In the genomic region with DNA sequence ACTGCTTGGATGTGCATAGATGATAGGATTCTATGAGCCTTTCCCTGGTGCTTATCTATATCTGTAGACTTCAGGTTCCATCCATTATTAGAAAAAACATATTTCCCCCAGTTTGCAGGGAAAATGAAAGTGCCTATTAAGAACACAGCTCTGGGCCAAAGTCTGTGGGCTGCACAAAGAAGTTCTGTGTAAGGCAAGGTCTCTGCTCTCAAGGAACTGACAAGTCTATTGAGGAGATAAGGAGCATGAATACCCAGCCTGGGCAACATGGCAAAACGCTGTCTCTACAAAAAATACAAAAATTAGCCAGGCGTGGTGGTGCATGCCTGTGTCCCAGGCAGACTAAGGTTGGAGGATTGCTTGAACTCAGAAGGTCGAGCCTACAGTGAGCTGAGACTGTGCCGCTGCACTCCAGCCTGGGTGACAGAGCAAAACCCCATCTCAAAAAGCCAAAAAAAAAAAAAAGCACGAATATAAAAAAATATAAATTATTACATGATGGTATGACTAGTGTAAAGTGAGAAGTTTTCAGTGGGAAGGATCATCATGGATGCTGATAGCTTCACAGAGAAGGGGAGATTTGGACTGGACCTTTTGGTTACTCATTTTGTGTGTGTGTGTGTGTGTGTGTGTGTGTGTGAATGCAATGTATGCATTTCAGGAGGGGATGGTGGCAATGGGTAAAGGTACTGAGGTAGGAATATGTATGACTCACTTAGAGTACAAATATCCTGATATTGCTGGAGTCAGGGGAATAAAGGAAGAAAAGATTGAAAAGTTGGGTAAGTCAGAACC, we compare ENCODE assay signal across 18 cellular contexts. TPM values are rescaled to one million over a fixed set of nuclear protein-coding genes. Genes with fewer than 3 reads are reported as not detected.
DNase-seq lines count a peak whose midpoint lies in the region; ATAC-seq, FAIRE-seq and TF ChIP-seq lines count a peak whose summit lies in the region.
"Had no signal": no experiment of that assay in that cellular context is flagged by ENCODE, and none has a peak within 500 bp of the region (broad histone marks: within the 10 kb centered on the region; RNA-seq: fewer than 3 reads in every experiment).

No MANE protein-coding gene starts in this region.

- BruUV-seq in K562 (replicated peaks; lab: Mats Ljungman, UMichigan) = no TSS peak
- no TSS peak for BruUV-seq in A673 (replicated peaks; lab: Mats Ljungman, UMichigan)

- peak overlapping the region in 1 of 2 experiments; percentile 47; a peak in 1 of 4 replicates for H3K9ac ChIP-seq in K562 (ENCODE audit: insufficient read depth in 1 of 2, low read depth in 2 of 2, low read length in 2 of 2)
- H3K9ac ChIP-seq: BLaER1 treated with 17β-estradiol and CSF1 and Interleukin-3, amounts not matched to agents 10 nM and 100 nM had no signal

- no peaks in the 10 kb centered on the region for H4K20me1 ChIP-seq in K562 (replicated peaks; ENCODE audit: control insufficient read depth, insufficient read depth, low read length)
- H4K20me1 ChIP-seq: BLaER1 treated with 17β-estradiol and CSF1 and Interleukin-3, amounts not matched to agents 10 nM and 100 nM had no signal

- H3K36me3 Mint-ChIP-seq in activated naive CD8-positive, alpha-beta T cell treated with anti-CD3 and anti-CD28 coated beads, Interleukin-2, amount 50 U/mL, for 24 hours (ENCODE audit: low read depth) = no peaks in the 10 kb centered on the region
- H3K36me3 Mint-ChIP-seq in activated naive CD8-positive, alpha-beta T cell treated with anti-CD3 and anti-CD28 coated beads for 36 hours = no peaks in the 10 kb centered on the region
- H3K36me3 Mint-ChIP-seq: CD8-positive, alpha-beta T cell had no signal

- in situ Hi-C loops in K562 (cut with MboI) = no loop called here

- H3K27me3 ChIP-seq in K562 (ENCODE audit: control insufficient read depth in 2 of 2, insufficient read depth in 2 of 2, low read length in 2 of 2) (no peaks in the 10 kb centered on the region), A673 (replicated peaks; ENCODE audit: insufficient read depth, low read depth, low read length, poor library complexity) (no peaks in the 10 kb centered on the region)
- H3K27me3 ChIP-seq: BLaER1 treated with 17β-estradiol and CSF1 and Interleukin-3, amounts not matched to agents 10 nM and 100 nM had no signal

- no peak for ATAC-seq in activated naive CD8-positive, alpha-beta T cell treated with anti-CD3 and anti-CD28 coated beads, Interleukin-2, amount 50 U/mL, for 24 hours
- ATAC-seq in K562 = peak; percentile 42
- ATAC-seq in mucosa of descending colon = peak; percentile 16
- ATAC-seq in HG03439 (IDR thresholded peaks at IDR 0.05; ENCODE audit: unreplicated experiment) = no peak
- ATAC-seq: CD8-positive, alpha-beta T cell; GM23338 had no signal

- intact Hi-C loops in K562 (cut with micrococcal nuclease) = no loop called here
- intact Hi-C loops in mucosa of descending colon (cut with DNase I, micrococcal nuclease) = no loop called here
- intact Hi-C loops in A673 (cut with micrococcal nuclease; ENCODE audit: unreplicated experiment) = no loop called here

- no peaks in the 10 kb centered on the region for H3K9me1 ChIP-seq in K562 (ENCODE audit: control insufficient read depth, insufficient read depth, low read length)

- TF ChIP-seq CTCF in K562 (IDR thresholded peaks at IDR 0.05 in 2 of 3, conservative IDR thresholded peaks at IDR 0.05 in 1 of 3; ENCODE audit: insufficient read depth in 2 of 3, low read depth in 1 of 3, low read length in 3 of 3) = no peak
- no peak for TF ChIP-seq CTCF in mucosa of descending colon (IDR thresholded peaks at IDR 0.05)
- TF ChIP-seq CTCF in A673 (conservative IDR thresholded peaks at IDR 0.05; ENCODE audit: low read depth, low read length) = no peak

- H3K4me1 ChIP-seq in K562 (replicated peaks in 1 of 2; ENCODE audit: control insufficient read depth in 2 of 2, insufficient read depth in 2 of 2, low read length in 2 of 2) = peaks cover 5 to 8% of the 10 kb centered on the region in 2 experiments; a peak in 3 of 5 replicates
- peaks cover 10% of the 10 kb centered on the region for H3K4me1 ChIP-seq in mucosa of descending colon (ENCODE audit: low read depth)
- no peaks in the 10 kb centered on the region for H3K4me1 ChIP-seq in A673 (ENCODE audit: insufficient read depth, low read length, poor library complexity, severe bottlenecking)
- H3K4me1 ChIP-seq: A549 had no signal

- H3K36me3 ChIP-seq in K562 (ENCODE audit: control insufficient read depth, insufficient read depth, low read length) = no peaks in the 10 kb centered on the region
- no peaks in the 10 kb centered on the region for H3K36me3 ChIP-seq in mucosa of descending colon (ENCODE audit: low read depth)
- no peaks in the 10 kb centered on the region for H3K36me3 ChIP-seq in A673 (ENCODE audit: insufficient read depth, low read length, poor library complexity, severe bottlenecking)
- H3K36me3 ChIP-seq: BLaER1 treated with 17β-estradiol and CSF1 and Interleukin-3, amounts not matched to agents 10 nM and 100 nM had no signal

- H3K9me3 ChIP-seq in K562 (replicated peaks; ENCODE audit: control insufficient read depth, insufficient read depth, low read depth, low read length) (no peaks in the 10 kb centered on the region), mucosa of descending colon (no peaks in the 10 kb centered on the region), A673 (ENCODE audit: low read depth, low read length, poor library complexity, severe bottlenecking) (no peaks in the 10 kb centered on the region)
- H3K9me3 ChIP-seq: A549; BLaER1 treated with 17β-estradiol and CSF1 and Interleukin-3, amounts not matched to agents 10 nM and 100 nM had no signal

- H3K27ac ChIP-seq in K562 (ENCODE audit: extremely low read depth, low read depth, low read length) = no peak overlapping the region
- H3K27ac ChIP-seq in A673 (ENCODE audit: low read depth, low read length, poor library complexity, severe bottlenecking) = no peak overlapping the region
- H3K27ac ChIP-seq: 22Rv1; A549; BLaER1 treated with 17β-estradiol and CSF1 and Interleukin-3, amounts not matched to agents 10 nM and 100 nM had no signal

- H3K79me2 ChIP-seq in K562 (ENCODE audit: control insufficient read depth, insufficient read depth, low read length) = no peaks in the 10 kb centered on the region

- no peaks in the 10 kb centered on the region for H3K4me1 Mint-ChIP-seq in activated naive CD8-positive, alpha-beta T cell treated with anti-CD3 and anti-CD28 coated beads, Interleukin-2, amount 50 U/mL, for 24 hours
- H3K4me1 Mint-ChIP-seq in activated naive CD8-positive, alpha-beta T cell treated with anti-CD3 and anti-CD28 coated beads for 36 hours = no peaks in the 10 kb centered on the region
- H3K4me1 Mint-ChIP-seq: H9 had no signal

- TF ChIP-seq RAD21 in K562 (CRISPR knock-in tag; conservative IDR thresholded peaks at IDR 0.05 in 1 of 2, IDR thresholded peaks at IDR 0.05 in 1 of 2) = no peak

- peak overlapping the region; percentile 20; the same call in 1 of the 2 replicates for H2AFZ ChIP-seq in K562 (ENCODE audit: low read depth, low read length)

- no peaks in the 10 kb centered on the region for H3K27me3 Mint-ChIP-seq in activated naive CD8-positive, alpha-beta T cell treated with anti-CD3 and anti-CD28 coated beads, Interleukin-2, amount 50 U/mL, for 24 hours
- H3K27me3 Mint-ChIP-seq in activated naive CD8-positive, alpha-beta T cell treated with anti-CD3 and anti-CD28 coated beads for 36 hours = no peaks in the 10 kb centered on the region

- DNase-seq in activated naive CD8-positive, alpha-beta T cell treated with anti-CD3 and anti-CD28 coated beads, Interleukin-2, amount 50 U/mL, for 24 hours = no peak
- DNase-seq in activated naive CD8-positive, alpha-beta T cell treated with anti-CD3 and anti-CD28 coated beads for 36 hours = no peak
- DNase-seq in K562 (ENCODE audit: extremely low read depth in 1 of 4, low spot score in 3 of 4) (no peak), mucosa of descending colon (no peak), T-helper 9 cell (no peak), A673 (ENCODE audit: low spot score) (no peak)
- DNase-seq: CD8-positive, alpha-beta T cell; COR-L47; DMS 273 treated with DMSO at 0.1 percent for 48 hours; H9 had no signal

- no peaks in the 10 kb centered on the region for H3K9me3 Mint-ChIP-seq in activated naive CD8-positive, alpha-beta T cell treated with anti-CD3 and anti-CD28 coated beads, Interleukin-2, amount 50 U/mL, for 24 hours
- no peaks in the 10 kb centered on the region for H3K9me3 Mint-ChIP-seq in activated naive CD8-positive, alpha-beta T cell treated with anti-CD3 and anti-CD28 coated beads for 36 hours
- H3K9me3 Mint-ChIP-seq: CD8-positive, alpha-beta T cell; GM23338; H9 had no signal

- CTCF ChIA-PET in K562 (lab: Yijun Ruan, JAX; ENCODE audit: low intra/inter-chr PET ratio) (no interaction called here), A673 (lab: Charles Lee) (no interaction called here)

- H3K4me3 ChIP-seq in K562 = no peak overlapping the region
- no peak overlapping the region for H3K4me3 ChIP-seq in mucosa of descending colon
- no peak overlapping the region for H3K4me3 ChIP-seq in A673 (ENCODE audit: low read depth, low read length, poor library complexity, severe bottlenecking)
- H3K4me3 ChIP-seq: A549; BLaER1 treated with 17β-estradiol and CSF1 and Interleukin-3, amounts not matched to agents 10 nM and 100 nM; GM23338 had no signal

- no peak for TF ChIP-seq POLR2A in K562 (conservative IDR thresholded peaks at IDR 0.05)

- no peak for TF ChIP-seq EP300 in K562 (IDR thresholded peaks at IDR 0.05; ENCODE audit: low read length)

- 29% methylated on average over 5 of the region's 5 CpGs for WGBS in K562 (ENCODE audit: insufficient coverage, low coverage, missing lambda C conversion rate)

- H3K4me2 ChIP-seq in K562 (ENCODE audit: insufficient read depth, low read length) = no peak overlapping the region
- H3K4me2 ChIP-seq: A549; BLaER1 treated with 17β-estradiol and CSF1 and Interleukin-3, amounts not matched to agents 10 nM and 100 nM; GM23338 had no signal

- peak overlapping the region; percentile 12 for H3K27ac Mint-ChIP-seq in activated naive CD8-positive, alpha-beta T cell treated with anti-CD3 and anti-CD28 coated beads, Interleukin-2, amount 50 U/mL, for 24 hours
- no peak overlapping the region for H3K27ac Mint-ChIP-seq in activated naive CD8-positive, alpha-beta T cell treated with anti-CD3 and anti-CD28 coated beads for 36 hours
- H3K27ac Mint-ChIP-seq: CD8-positive, alpha-beta T cell; GM23338; H9 had no signal

- FAIRE-seq in K562 (lab: Jason Lieb, UNC) = no peak
- FAIRE-seq: A549, G401.6, GM12892, GM18507 had no signal

- H3K4me3 Mint-ChIP-seq in activated naive CD8-positive, alpha-beta T cell treated with anti-CD3 and anti-CD28 coated beads, Interleukin-2, amount 50 U/mL, for 24 hours = no peak overlapping the region
- H3K4me3 Mint-ChIP-seq in activated naive CD8-positive, alpha-beta T cell treated with anti-CD3 and anti-CD28 coated beads for 36 hours = no peak overlapping the region
- H3K4me3 Mint-ChIP-seq: CD8-positive, alpha-beta T cell; GM23338; H9 had no signal

- POLR2A ChIA-PET in K562 (lab: Yijun Ruan, JAX) = interaction anchor here (0.9 to 1.4 kb wide), 5 partner anchors 11 to 43 kb away, joined by 3 to 4 read pairs (median 3); partner anchors contain the start of gene SDE2
- POLR2A ChIA-PET in A673 (lab: Charles Lee; ENCODE audit: low non-redundant PET) = no interaction called here

RNA-seq across cellular contexts. Expression of gene SDE2, which starts 22.5 kb away (rescaled TPM):
- total RNA-seq in activated naive CD8-positive, alpha-beta T cell treated with anti-CD3 and anti-CD28 coated beads for 36 hours = 10 to 100 TPM; 20.0 to 21.2 TPM
- 30.3 and 54.4 TPM in 2 replicates for total RNA-seq in K562 (2011; cell fraction: chromatin; rRNA removed; ENCODE audit: low replicate concordance)
- total RNA-seq in K562 (2011; cell fraction: nucleolus; rRNA removed) = 21.3 and 22.5 TPM in 2 replicates
- total RNA-seq in K562 (2011; cell fraction: nucleoplasm; rRNA removed) = 40.9 and 49.1 TPM in 2 replicates
- 44.9 and 46.0 TPM in 2 replicates for total RNA-seq in K562 (2014; rRNA removed)
- total RNA-seq in K562 (2014; rRNA removed; fragmentation: Illumina TruSeq; extraction: Trizol) = 62.3 and 72.5 TPM in 2 replicates
- total RNA-seq in K562 (2015; rRNA removed; fragmentation: Illumina TruSeq; extraction: Trizol) = 42.7 and 43.0 TPM in 2 replicates
- total RNA-seq in K562 (2021) = 45.3 and 50.5 TPM in 2 replicates
- polyA plus RNA-seq in K562 (2011; rRNA removed) = 35.6 and 49.1 TPM in 2 replicates
- polyA plus RNA-seq in K562 (2011; cell fraction: cytosol; rRNA removed) = 19.9 and 37.9 TPM in 2 replicates
- 10.7 and 11.3 TPM in 2 replicates for polyA plus RNA-seq in K562 (2011; cell fraction: nucleus; rRNA removed)
- 13.2 and 19.6 TPM in 2 replicates for polyA plus RNA-seq in K562 (2012)
- 35.7 and 39.9 TPM in 2 replicates for polyA plus RNA-seq in K562 (2014; fragmentation: Illumina TruSeq; extraction: Trizol)
- polyA plus RNA-seq in K562 (2014; fragmentation: Nextera tagmentation; extraction: Ambion mirVana) = 10 to 100 TPM; 14.3 to 19.3 TPM
- polyA plus RNA-seq in K562 (2014; rRNA removed) = 44.6 and 46.1 TPM in 2 replicates
- 55.7 and 62.4 TPM in 2 replicates for polyA minus RNA-seq in K562 (2011; rRNA and poly(A)+ RNA removed)
- polyA minus RNA-seq in K562 (2011; cell fraction: cytosol; rRNA and poly(A)+ RNA removed) = 24.8 and 29.7 TPM in 2 replicates
- 11.2 and 15.9 TPM in 2 replicates for polyA minus RNA-seq in K562 (2011; cell fraction: nucleus; rRNA and poly(A)+ RNA removed)
- 10 to 100 TPM; 14.1 to 21.0 (median 15.0) TPM for total RNA-seq in mucosa of descending colon
- 26.7 and 27.7 TPM in 2 replicates for total RNA-seq in A673 (2021)

RNA-seq across cellular contexts. Expression of gene H3-3A, which starts 40.9 kb away (rescaled TPM):
- 100 to 1,000 TPM; 342 to 363 TPM for total RNA-seq in activated naive CD8-positive, alpha-beta T cell treated with anti-CD3 and anti-CD28 coated beads for 36 hours
- total RNA-seq in K562 (2011; cell fraction: chromatin; rRNA removed; ENCODE audit: low replicate concordance) = 33.3 and 126 TPM in 2 replicates
- 45.1 and 46.9 TPM in 2 replicates for total RNA-seq in K562 (2011; cell fraction: nucleolus; rRNA removed)
- total RNA-seq in K562 (2011; cell fraction: nucleoplasm; rRNA removed) = 88.2 and 158 TPM in 2 replicates
- total RNA-seq in K562 (2014; rRNA removed) (412 and 510 TPM in 2 replicates), K562 (2014; rRNA removed; fragmentation: Illumina TruSeq; extraction: Trizol) (517 and 565 TPM in 2 replicates), K562 (2015; rRNA removed; fragmentation: Illumina TruSeq; extraction: Trizol) (394 and 426 TPM in 2 replicates), K562 (2021) (808 and 835 TPM in 2 replicates), mucosa of descending colon (100 to 1,000 TPM; 466 to 839 (median 627) TPM), A673 (2021) (638 and 640 TPM in 2 replicates)
- polyA plus RNA-seq in K562 (2011; rRNA removed) (812 and 877 TPM in 2 replicates), K562 (2014; fragmentation: Illumina TruSeq; extraction: Trizol) (758 and 923 TPM in 2 replicates), K562 (2014; fragmentation: Nextera tagmentation; extraction: Ambion mirVana) (100 to 1,000 TPM; 543 to 591 TPM), K562 (2014; rRNA removed) (975 and 1,083 TPM in 2 replicates)
- polyA plus RNA-seq in K562 (2011; cell fraction: cytosol; rRNA removed) = 605 and 678 TPM in 2 replicates
- 136 and 194 TPM in 2 replicates for polyA plus RNA-seq in K562 (2011; cell fraction: nucleus; rRNA removed)
- 834 and 880 TPM in 2 replicates for polyA plus RNA-seq in K562 (2012)
- polyA minus RNA-seq in K562 (2011; rRNA and poly(A)+ RNA removed) = 127 and 157 TPM in 2 replicates
- polyA minus RNA-seq in K562 (2011; cell fraction: cytosol; rRNA and poly(A)+ RNA removed) = 116 and 160 TPM in 2 replicates
- 24.4 and 52.3 TPM in 2 replicates for polyA minus RNA-seq in K562 (2011; cell fraction: nucleus; rRNA and poly(A)+ RNA removed)

Comparison
In these comparisons a context has a peak if more than half of its experiments do, and no peak if none do; other contexts are left out.
1. ATAC-seq: peak in K562 (single experiment) and mucosa of descending colon (single experiment); none in activated naive CD8-positive, alpha-beta T cell treated with anti-CD3 and anti-CD28 coated beads, Interleukin-2, amount 50 U/mL, for 24 hours (single experiment) and HG03439 (single experiment).